ENCODE assay signal across 25 cellular contexts in the genomic region with DNA sequence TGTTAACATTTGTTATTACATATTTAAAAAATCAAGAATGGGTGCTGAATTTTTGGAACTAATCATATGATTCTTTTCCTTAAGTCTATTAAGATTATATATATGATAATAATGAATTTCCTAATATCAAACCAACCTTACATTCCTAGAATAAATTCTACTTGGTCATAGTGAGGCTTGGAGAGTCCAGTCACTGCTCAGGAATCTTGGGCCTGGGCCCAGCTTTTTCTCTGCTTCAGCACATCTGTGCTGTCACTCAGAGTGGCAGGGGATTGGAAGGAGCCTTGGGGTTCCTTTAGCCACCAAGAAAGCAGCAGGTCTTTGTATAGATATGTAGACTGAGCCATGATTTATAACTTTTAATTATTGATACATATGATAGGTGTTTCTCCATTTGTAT. TPM values are rescaled to one million over a fixed set of nuclear protein-coding genes. Genes with fewer than 3 reads are reported as not detected.
DNase-seq lines count a peak whose midpoint lies in the region; ATAC-seq and TF ChIP-seq lines count a peak whose summit lies in the region.
"Had no signal": no experiment of that assay in that cellular context is flagged by ENCODE, and none has a peak within 500 bp of the region (broad histone marks: within the 10 kb centered on the region; RNA-seq: fewer than 3 reads in every experiment).

No MANE protein-coding gene starts in this region.

- H4K20me1 ChIP-seq in PC-9 (ENCODE audit: insufficient read depth) = no peaks in the 10 kb centered on the region

- no peak for TF ChIP-seq CTCF in PC-9 (conservative IDR thresholded peaks at IDR 0.05)
- TF ChIP-seq CTCF in esophagus muscularis mucosa (IDR thresholded peaks at IDR 0.05) = no peak
- no peak for TF ChIP-seq CTCF in psoas muscle (IDR thresholded peaks at IDR 0.05)

- peaks cover 25% of the 10 kb centered on the region for H3K4me1 ChIP-seq in PC-9 (replicated peaks; ENCODE audit: insufficient read depth)
- H3K4me1 ChIP-seq in esophagus muscularis mucosa = peaks cover 0 to 5% (median 2%) of the 10 kb centered on the region in 4 donors
- H3K4me1 ChIP-seq in psoas muscle = no peaks in the 10 kb centered on the region
- H3K4me1 ChIP-seq: breast epithelium, testis had no signal

- no peaks in the 10 kb centered on the region for H3K9me2 ChIP-seq in PC-9 (ENCODE audit: insufficient read depth)

- no peak overlapping the region for H3K27ac ChIP-seq in PC-9
- H3K27ac ChIP-seq in esophagus muscularis mucosa (replicated peaks in 1 of 4) = no peak overlapping the region
- no peak overlapping the region for H3K27ac ChIP-seq in psoas muscle
- H3K27ac ChIP-seq: breast epithelium, epithelial cell of prostate, pancreas, testis had no signal

- H3K4me2 ChIP-seq in PC-9 = no peak overlapping the region

- no peak for TF ChIP-seq EP300 in esophagus muscularis mucosa (IDR thresholded peaks at IDR 0.05)

- ATAC-seq in psoas muscle = peak; percentile 58 to 76 (median 64)
- no peak for ATAC-seq in GM21381 (IDR thresholded peaks at IDR 0.05; ENCODE audit: unreplicated experiment)
- ATAC-seq: activated CD8-positive, alpha-beta memory T cell treated with anti-CD3 and anti-CD28 coated beads, Interleukin-2, amount 10 ng/mL, durations not matched to agents 7 days and 5 days; activated naive CD8-positive, alpha-beta T cell treated with anti-CD3 and anti-CD28 coated beads, Interleukin-2, amount 50 U/mL, for 24 hours; natural killer cell; pancreas; sciatic nerve; stimulated activated effector memory CD8-positive, alpha-beta T cell treated with anti-CD3 and anti-CD28 coated beads, Interleukin-12 subunit alpha, Interleukin-12 subunit beta, amount 100 ng/mL, for 72 hours had no signal

- BruUV-seq in PC-9 (replicated peaks; lab: Mats Ljungman, UMichigan) = no TSS peak

- no peaks in the 10 kb centered on the region for H3K36me3 ChIP-seq in PC-9 (ENCODE audit: low read depth)
- H3K36me3 ChIP-seq in esophagus muscularis mucosa = no peaks in the 10 kb centered on the region
- no peaks in the 10 kb centered on the region for H3K36me3 ChIP-seq in psoas muscle (ENCODE audit: insufficient read depth in 1 of 2, low read depth in 1 of 2)
- H3K36me3 ChIP-seq: breast epithelium, pancreas had no signal

- H2AFZ ChIP-seq in PC-9 = no peak overlapping the region

- no peaks in the 10 kb centered on the region for H3K27me3 ChIP-seq in PC-9 (ENCODE audit: insufficient read depth, low read depth)
- no peaks in the 10 kb centered on the region for H3K27me3 ChIP-seq in esophagus muscularis mucosa
- H3K27me3 ChIP-seq in psoas muscle (ENCODE audit: insufficient read depth in 3 of 3, low read length in 2 of 3) = no peaks in the 10 kb centered on the region
- H3K27me3 ChIP-seq: breast epithelium, pancreas, testis had no signal

- peaks cover 14% of the 10 kb centered on the region; the same call in 1 of the 2 replicates for H3F3A ChIP-seq in PC-9 (ENCODE audit: insufficient read depth, low read depth)

- CTCF ChIA-PET in PC-9 (lab: Charles Lee) = no interaction called here

- intact Hi-C loops in PC-9 (cut with micrococcal nuclease; ENCODE audit: unreplicated experiment) = no loop called here
- intact Hi-C loops in esophagus muscularis mucosa (cut with DNase I) = loop anchor here (10.0 kb wide), 1 partner anchor 49 kb away; the partner anchor contains the start of gene COX5B
- intact Hi-C loops in psoas muscle (cut with DNase I) = loop anchor here in 1 of 2 donors (10.0 kb wide), 2 partner anchors 99 to 1629 kb away; no protein-coding TSS in a partner anchor

- H3K79me2 ChIP-seq in PC-9 (ENCODE audit: low read depth) = no peaks in the 10 kb centered on the region

- DNase-seq in HCEC 1CT (peak; percentile 12), PC-9 (peak; percentile 39 to 65), esophagus muscularis mucosa (ENCODE audit: extremely low spot score) (peak; percentile 47), psoas muscle (no peak), middle frontal gyrus (ENCODE audit: extremely low spot score, low spot score) (no peak), ecto neural progenitor cell (ENCODE audit: low spot score) (no peak)
- DNase-seq: activated CD4-positive, alpha-beta T cell treated with anti-CD3 and anti-CD28 coated beads for 4 hours; activated CD8-positive, alpha-beta memory T cell treated with anti-CD3 and anti-CD28 coated beads, Interleukin-2, amount 10 ng/mL, durations not matched to agents 7 days and 5 days; activated effector memory CD4-positive, alpha-beta T cell treated with Interleukin-2 at 50 U/mL for 16 hours; activated naive CD8-positive, alpha-beta T cell treated with anti-CD3 and anti-CD28 coated beads, Interleukin-2, amount 50 U/mL, for 24 hours; H9; kidney glomerular epithelial cell; mesendoderm; MM.1S; natural killer cell; NCI-H2171; NCI-H69; Right ventricle myocardium superior; testis had no signal

- no peak for TF ChIP-seq POLR2A in esophagus muscularis mucosa (IDR thresholded peaks at IDR 0.05; ENCODE audit: low read depth)

- H3K9me3 ChIP-seq in PC-9 (ENCODE audit: insufficient read depth, low read depth) = peaks cover 18% of the 10 kb centered on the region
- H3K9me3 ChIP-seq in esophagus muscularis mucosa = no peaks in the 10 kb centered on the region
- no peaks in the 10 kb centered on the region for H3K9me3 ChIP-seq in psoas muscle
- H3K9me3 ChIP-seq: breast epithelium, pancreas, testis had no signal

- H3K4me3 ChIP-seq in PC-9 (no peak overlapping the region), esophagus muscularis mucosa (no peak overlapping the region), psoas muscle (no peak overlapping the region)
- H3K4me3 ChIP-seq: breast epithelium, pancreas, testis had no signal

- POLR2A ChIA-PET in PC-9 (lab: Charles Lee; ENCODE audit: unreplicated experiment) = no interaction called here

RNA-seq across cellular contexts. Expression of gene ZAP70, which starts 19.9 kb away (rescaled TPM):
- total RNA-seq in PC-9 (2021) (not detected in 2 replicates), esophagus muscularis mucosa (1 to 10 TPM; 1.2 to 3.5 (median 1.8) TPM), psoas muscle (1 to 10 TPM in 1 of 4 donors, under 1 TPM in 3; 0.48 to 1.2 (median 0.84) TPM)
- polyA plus RNA-seq in psoas muscle = under 1 TPM; 0.40 to 0.94 (median 0.42) TPM

RNA-seq across cellular contexts. Expression of gene C2orf92, which starts 24.0 kb away (rescaled TPM):
- total RNA-seq in PC-9 (2021) (11.2 and 14.0 TPM in 2 replicates), esophagus muscularis mucosa (1 to 10 TPM; 2.1 to 6.5 (median 3.6) TPM), psoas muscle (1 to 10 TPM; 1.4 to 3.6 (median 2.0) TPM)
- polyA plus RNA-seq in psoas muscle = 1 to 10 TPM in 1 of 3 donors, under 1 TPM in 2; 0.89 to 3.2 (median 0.98) TPM

RNA-seq across cellular contexts. Expression of gene ACTR1B, which starts 29.6 kb away (rescaled TPM):
- total RNA-seq in PC-9 (2021) (49.9 and 83.5 TPM in 2 replicates), esophagus muscularis mucosa (10 to 100 TPM; 74.3 to 89.2 (median 83.9) TPM), psoas muscle (10 to 100 TPM; 46.1 to 65.4 (median 55.5) TPM)
- 10 to 100 TPM; 38.3 to 50.9 (median 47.6) TPM for polyA plus RNA-seq in psoas muscle

RNA-seq across cellular contexts. Expression of gene COX5B, which starts 47.6 kb away (rescaled TPM):
- 310 and 345 TPM in 2 replicates for total RNA-seq in PC-9 (2021)
- 100 to 1,000 TPM; 382 to 507 (median 481) TPM for total RNA-seq in esophagus muscularis mucosa
- total RNA-seq in psoas muscle = 100 to 1,000 TPM; 635 to 891 (median 731) TPM
- 1,000 to 10,000 TPM in 2 of 3 donors, 100 to 1,000 TPM in 1; 795 to 1,354 (median 1,064) TPM for polyA plus RNA-seq in psoas muscle

Comparison
In these comparisons a context has a peak if more than half of its experiments do, and no peak if none do; other contexts are left out.
1. DNase-seq: peak in HCEC 1CT (single experiment), PC-9 (2 of 2) and esophagus muscularis mucosa (single experiment); none in psoas muscle (0 of 2), middle frontal gyrus (single experiment) and ecto neural progenitor cell (single experiment).